9 cellular contexts compared by ENCODE assay signal in the genomic region with DNA sequence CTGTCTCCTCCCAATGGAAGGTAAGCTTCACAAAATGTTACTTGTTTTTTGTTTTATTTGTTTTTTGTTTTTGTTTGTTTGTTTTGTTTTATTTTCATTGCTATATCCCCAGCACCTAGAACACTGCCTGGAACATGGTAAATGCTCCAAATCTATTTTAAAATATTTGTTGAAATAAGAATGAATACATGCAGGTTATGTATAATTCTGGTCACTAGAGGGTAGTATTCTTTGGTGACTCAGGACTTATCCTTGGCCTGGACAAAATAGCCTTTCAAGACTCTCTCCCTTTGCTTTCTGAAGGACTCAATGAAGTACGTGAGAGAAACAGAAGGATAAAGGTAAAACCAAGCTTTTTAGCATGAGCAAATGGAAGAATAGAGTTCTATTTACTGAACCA. TPM values are rescaled to one million over a fixed set of nuclear protein-coding genes. Genes with fewer than 3 reads are reported as not detected.
DNase-seq lines count a peak whose midpoint lies in the region; ATAC-seq and TF ChIP-seq lines count a peak whose summit lies in the region.
"Had no signal": no experiment of that assay in that cellular context is flagged by ENCODE, and none has a peak within 500 bp of the region (broad histone marks: within the 10 kb centered on the region; RNA-seq: fewer than 3 reads in every experiment).

No MANE protein-coding gene starts in this region.

- no peaks in the 10 kb centered on the region for H3K36me3 Mint-ChIP-seq in GM23338 (ENCODE audit: low read depth)
- H3K36me3 Mint-ChIP-seq: naive B cell had no signal

- H3K36me3 ChIP-seq in GM23338 (ENCODE audit: insufficient read depth) (no peaks in the 10 kb centered on the region), gastroesophageal sphincter (no peaks in the 10 kb centered on the region), gastrocnemius medialis (no peaks in the 10 kb centered on the region)

- WGBS in gastroesophageal sphincter (ENCODE audit: low coverage in 1 of 2), 2 donors: 0% methylated on average over 1 of the region's 1 CpG

- H3K9me3 Mint-ChIP-seq in GM23338: no peaks in the 10 kb centered on the region; the same call in 2 of the 3 replicates

- no peak overlapping the region for H2AFZ ChIP-seq in GM23338

- H3F3A ChIP-seq in GM23338 (replicated peaks; ENCODE audit: low read depth): no peaks in the 10 kb centered on the region

- no peaks in the 10 kb centered on the region for H3K79me2 ChIP-seq in GM23338 (replicated peaks; ENCODE audit: insufficient read depth)

- no peak overlapping the region for H3K27ac ChIP-seq in GM23338 (ENCODE audit: low read depth)
- no peak overlapping the region for H3K27ac ChIP-seq in gastroesophageal sphincter
- H3K27ac ChIP-seq in gastrocnemius medialis: peak overlapping the region in 1 of 4 donors; percentile 65

- ATAC-seq in GM23338 (peak; percentile 72), gastroesophageal sphincter (peak; percentile 51), gastrocnemius medialis (peak; percentile 80 to 90), omental fat pad (ENCODE audit: low FRiP score) (no peak), GM19324 (IDR thresholded peaks at IDR 0.05; ENCODE audit: low FRiP score, unreplicated experiment) (no peak), HG03460 (IDR thresholded peaks at IDR 0.05; ENCODE audit: unreplicated experiment) (no peak)

- peaks cover 9% of the 10 kb centered on the region for H3K4me1 Mint-ChIP-seq in GM23338
- H3K4me1 Mint-ChIP-seq: naive B cell had no signal

- H3K9me3 ChIP-seq in gastroesophageal sphincter (no peaks in the 10 kb centered on the region), gastrocnemius medialis (no peaks in the 10 kb centered on the region)

- in situ Hi-C loops in gastrocnemius medialis (cut with MboI; ENCODE audit: low sequenced_read_pairs in 4 of 4): loop anchor here in 1 of 4 donors (5.0 kb wide), 1 partner anchor 124 kb away; no protein-coding TSS in a partner anchor

- H3K9me2 ChIP-seq in GM23338 (ENCODE audit: insufficient read depth): 0 out of 2 replicates have a peak, but pooled peaks cover 15% of the 10 kb centered on the region

- no peak for TF ChIP-seq EP300 in gastroesophageal sphincter (IDR thresholded peaks at IDR 0.05)

- TF ChIP-seq CTCF in GM23338 (conservative IDR thresholded peaks at IDR 0.05; ENCODE audit: low read depth in 2 of 2) (peak; percentile 45 to 57), gastroesophageal sphincter (IDR thresholded peaks at IDR 0.05) (peak; percentile 31 to 66 (median 59)), gastrocnemius medialis (IDR thresholded peaks at IDR 0.05 in 4 of 5, conservative IDR thresholded peaks at IDR 0.05 in 1 of 5) (peak; percentile 23 to 61 (median 56)), omental fat pad (IDR thresholded peaks at IDR 0.05) (no peak)

- intact Hi-C loops in gastrocnemius medialis (cut with DNase I; ENCODE audit: low total_unique reads): loop anchor here (1.0 kb wide), 1 partner anchor 124 kb away; no protein-coding TSS in a partner anchor

- H3K27ac Mint-ChIP-seq in GM23338: no peak overlapping the region
- H3K27ac Mint-ChIP-seq: naive B cell had no signal

- TF ChIP-seq POLR2A in gastroesophageal sphincter (IDR thresholded peaks at IDR 0.05) (no peak), gastrocnemius medialis (IDR thresholded peaks at IDR 0.05) (no peak)

- H3K27me3 ChIP-seq in GM23338 (ENCODE audit: insufficient read depth): no peaks in the 10 kb centered on the region
- no peaks in the 10 kb centered on the region for H3K27me3 ChIP-seq in gastroesophageal sphincter
- no peaks in the 10 kb centered on the region for H3K27me3 ChIP-seq in gastrocnemius medialis

- H3K4me1 ChIP-seq in GM23338 (ENCODE audit: insufficient read depth): no peaks in the 10 kb centered on the region
- no peaks in the 10 kb centered on the region for H3K4me1 ChIP-seq in gastroesophageal sphincter
- H3K4me1 ChIP-seq in gastrocnemius medialis: peaks cover 0 to 15% of the 10 kb centered on the region in 2 donors

- H3K4me2 ChIP-seq in GM23338: no peak overlapping the region

- DNase-seq in GM23338 (ENCODE audit: low spot score) (peak; percentile 59), SKM-1 treated with dmso at 0.1 percent for 144 hours (lab: John Stamatoyannopoulos, UW; ENCODE audit: unreplicated experiment) (peak; percentile 32), gastrocnemius medialis (no peak), omental fat pad (ENCODE audit: low spot score) (no peak), ecto neural progenitor cell (ENCODE audit: low spot score) (no peak)
- DNase-seq: naive B cell had no signal

- H3K4me3 Mint-ChIP-seq in GM23338: no peak overlapping the region
- H3K4me3 Mint-ChIP-seq: naive B cell had no signal

- H3K27me3 Mint-ChIP-seq in GM23338 (ENCODE audit: insufficient read depth, low read depth, poor library complexity): peaks cover 3% of the 10 kb centered on the region

- H3K4me3 ChIP-seq in GM23338: no peak overlapping the region
- no peak overlapping the region for H3K4me3 ChIP-seq in gastroesophageal sphincter
- no peak overlapping the region for H3K4me3 ChIP-seq in gastrocnemius medialis

- H4K20me1 ChIP-seq in GM23338 (replicated peaks; ENCODE audit: insufficient read depth): no peaks in the 10 kb centered on the region

TF ChIP-seq in GM23338, 12 proteins besides CTCF, POLR2A, EP300 and RAD21 (continues in another document):
- TF ChIP-seq NANOG (IDR thresholded peaks at IDR 0.05; ENCODE audit: borderline replicate concordance) (no peak), ETS1 (IDR thresholded peaks at IDR 0.05) (no peak)
- TF ChIP-seq, protein P1, sequence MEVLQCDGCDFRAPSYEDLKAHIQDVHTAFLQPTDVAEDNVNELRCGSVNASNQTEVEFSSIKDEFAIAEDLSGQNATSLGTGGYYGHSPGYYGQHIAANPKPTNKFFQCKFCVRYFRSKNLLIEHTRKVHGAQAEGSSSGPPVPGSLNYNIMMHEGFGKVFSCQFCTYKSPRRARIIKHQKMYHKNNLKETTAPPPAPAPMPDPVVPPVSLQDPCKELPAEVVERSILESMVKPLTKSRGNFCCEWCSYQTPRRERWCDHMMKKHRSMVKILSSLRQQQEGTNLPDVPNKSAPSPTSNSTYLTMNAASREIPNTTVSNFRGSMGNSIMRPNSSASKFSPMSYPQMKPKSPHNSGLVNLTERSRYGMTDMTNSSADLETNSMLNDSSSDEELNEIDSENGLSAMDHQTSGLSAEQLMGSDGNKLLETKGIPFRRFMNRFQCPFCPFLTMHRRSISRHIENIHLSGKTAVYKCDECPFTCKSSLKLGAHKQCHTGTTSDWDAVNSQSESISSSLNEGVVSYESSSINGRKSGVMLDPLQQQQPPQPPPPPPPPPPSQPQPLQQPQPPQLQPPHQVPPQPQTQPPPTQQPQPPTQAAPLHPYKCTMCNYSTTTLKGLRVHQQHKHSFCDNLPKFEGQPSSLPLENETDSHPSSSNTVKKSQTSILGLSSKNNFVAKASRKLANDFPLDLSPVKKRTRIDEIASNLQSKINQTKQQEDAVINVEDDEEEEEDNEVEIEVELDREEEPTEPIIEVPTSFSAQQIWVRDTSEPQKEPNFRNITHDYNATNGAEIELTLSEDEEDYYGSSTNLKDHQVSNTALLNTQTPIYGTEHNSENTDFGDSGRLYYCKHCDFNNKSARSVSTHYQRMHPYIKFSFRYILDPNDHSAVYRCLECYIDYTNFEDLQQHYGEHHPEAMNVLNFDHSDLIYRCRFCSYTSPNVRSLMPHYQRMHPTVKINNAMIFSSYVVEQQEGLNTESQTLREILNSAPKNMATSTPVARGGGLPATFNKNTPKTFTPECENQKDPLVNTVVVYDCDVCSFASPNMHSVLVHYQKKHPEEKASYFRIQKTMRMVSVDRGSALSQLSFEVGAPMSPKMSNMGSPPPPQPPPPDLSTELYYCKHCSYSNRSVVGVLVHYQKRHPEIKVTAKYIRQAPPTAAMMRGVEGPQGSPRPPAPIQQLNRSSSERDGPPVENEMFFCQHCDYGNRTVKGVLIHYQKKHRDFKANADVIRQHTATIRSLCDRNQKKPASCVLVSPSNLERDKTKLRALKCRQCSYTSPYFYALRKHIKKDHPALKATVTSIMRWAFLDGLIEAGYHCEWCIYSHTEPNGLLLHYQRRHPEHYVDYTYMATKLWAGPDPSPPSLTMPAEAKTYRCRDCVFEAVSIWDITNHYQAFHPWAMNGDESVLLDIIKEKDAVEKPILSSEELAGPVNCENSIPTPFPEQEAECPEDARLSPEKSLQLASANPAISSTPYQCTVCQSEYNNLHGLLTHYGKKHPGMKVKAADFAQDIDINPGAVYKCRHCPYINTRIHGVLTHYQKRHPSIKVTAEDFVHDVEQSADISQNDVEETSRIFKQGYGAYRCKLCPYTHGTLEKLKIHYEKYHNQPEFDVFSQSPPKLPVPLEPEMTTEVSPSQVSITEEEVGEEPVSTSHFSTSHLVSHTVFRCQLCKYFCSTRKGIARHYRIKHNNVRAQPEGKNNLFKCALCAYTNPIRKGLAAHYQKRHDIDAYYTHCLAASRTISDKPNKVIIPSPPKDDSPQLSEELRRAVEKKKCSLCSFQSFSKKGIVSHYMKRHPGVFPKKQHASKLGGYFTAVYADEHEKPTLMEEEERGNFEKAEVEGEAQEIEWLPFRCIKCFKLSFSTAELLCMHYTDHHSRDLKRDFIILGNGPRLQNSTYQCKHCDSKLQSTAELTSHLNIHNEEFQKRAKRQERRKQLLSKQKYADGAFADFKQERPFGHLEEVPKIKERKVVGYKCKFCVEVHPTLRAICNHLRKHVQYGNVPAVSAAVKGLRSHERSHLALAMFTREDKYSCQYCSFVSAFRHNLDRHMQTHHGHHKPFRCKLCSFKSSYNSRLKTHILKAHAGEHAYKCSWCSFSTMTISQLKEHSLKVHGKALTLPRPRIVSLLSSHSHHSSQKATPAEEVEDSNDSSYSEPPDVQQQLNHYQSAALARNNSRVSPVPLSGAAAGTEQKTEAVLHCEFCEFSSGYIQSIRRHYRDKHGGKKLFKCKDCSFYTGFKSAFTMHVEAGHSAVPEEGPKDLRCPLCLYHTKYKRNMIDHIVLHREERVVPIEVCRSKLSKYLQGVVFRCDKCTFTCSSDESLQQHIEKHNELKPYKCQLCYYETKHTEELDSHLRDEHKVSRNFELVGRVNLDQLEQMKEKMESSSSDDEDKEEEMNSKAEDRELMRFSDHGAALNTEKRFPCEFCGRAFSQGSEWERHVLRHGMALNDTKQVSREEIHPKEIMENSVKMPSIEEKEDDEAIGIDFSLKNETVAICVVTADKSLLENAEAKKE (CRISPR knock-in tag; IDR thresholded peaks at IDR 0.05): no peak

RNA-seq across cellular contexts. Expression of gene PPP2R3A, which starts 46.9 kb away (rescaled TPM):
- 15.2 and 15.4 TPM in 2 replicates for total RNA-seq in GM23338 (2014; rRNA removed; shearing (Covaris generic))
- 4.5 and 6.4 TPM in 2 replicates for polyA plus RNA-seq in GM23338 (2016; fragmentation: Nextera tagmentation; extraction: Ambion mirVana)
- 10 to 100 TPM; 22.5 to 31.8 (median 27.8) TPM for total RNA-seq in gastroesophageal sphincter
- 10 to 100 TPM; 16.8 to 30.3 (median 25.6) TPM for total RNA-seq in gastrocnemius medialis
- total RNA-seq in omental fat pad: 1 to 10 TPM; 6.8 to 9.6 (median 8.2) TPM

Comparison
In these comparisons a context has a peak if more than half of its experiments do, and no peak if none do; other contexts are left out.
1. ATAC-seq: peak in GM23338 (single experiment), gastroesophageal sphincter (single experiment) and gastrocnemius medialis (2 of 2); none in omental fat pad (single experiment), GM19324 (single experiment) and HG03460 (single experiment).
2. DNase-seq: peak in GM23338 (single experiment) and SKM-1 treated with dmso at 0.1 percent for 144 hours (single experiment); none in gastrocnemius medialis (0 of 2), omental fat pad (single experiment) and ecto neural progenitor cell (single experiment).
3. CTCF ChIP-seq: peak in GM23338 (2 of 2), gastroesophageal sphincter (4 of 4) and gastrocnemius medialis (5 of 5); none in omental fat pad (0 of 3).